Comparison of ENCODE assay signal across 1 cellular context in genomic region chr10:49767752-49768151, GRCh38.
TF ChIP-seq lines count a peak whose summit lies in the region.

No MANE protein-coding gene starts in this region.

TF ChIP-seq in H1, 55 proteins besides CTCF, POLR2A, EP300 and RAD21:
- peak; percentile 1 for TF ChIP-seq ASH2L (IDR thresholded peaks at IDR 0.05; ENCODE audit: low read length)
- no peak for TF ChIP-seq EGR1 (IDR thresholded peaks at IDR 0.05; ENCODE audit: borderline replicate concordance, low read depth, low read length)
TF ChIP-seq in H1: peak in this region for 1.
